In the genomic region with DNA sequence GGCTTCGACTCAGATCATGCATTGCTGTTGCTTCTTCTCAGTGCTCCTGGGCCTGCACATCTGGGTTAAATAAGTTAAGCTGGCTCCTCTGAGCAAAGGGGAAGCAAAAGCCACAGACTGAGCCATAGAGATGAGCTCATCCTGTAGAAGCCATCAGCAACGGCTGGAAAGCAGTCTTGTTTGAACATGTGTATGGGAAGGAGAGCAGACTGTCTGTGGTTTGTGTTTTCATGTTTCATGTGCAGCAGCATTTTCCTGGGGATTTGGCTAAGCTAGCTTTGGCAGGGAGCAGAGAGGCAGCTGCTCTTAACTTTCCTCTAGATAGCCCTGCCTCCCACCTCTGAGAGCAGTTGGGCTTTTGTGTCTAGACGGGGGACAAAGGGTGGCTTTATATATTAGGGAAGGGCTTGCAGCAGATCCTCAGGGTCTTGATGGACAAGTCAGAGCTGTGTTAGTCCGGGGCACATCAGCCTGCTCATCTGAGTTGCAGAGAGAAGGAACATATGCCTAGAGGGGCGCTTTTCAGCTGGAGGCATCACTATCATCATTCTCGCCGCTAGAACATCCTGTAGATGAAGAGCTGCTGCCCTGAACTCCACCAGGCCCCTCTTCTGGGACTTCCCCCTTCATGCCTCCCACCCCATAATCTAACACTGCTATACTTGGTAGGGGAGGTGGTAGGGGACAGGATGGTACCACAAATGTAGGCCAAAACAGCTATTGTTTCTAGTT, we compare ENCODE assay signal across 8 cellular contexts. TPM values are rescaled to one million over a fixed set of nuclear protein-coding genes. Genes with fewer than 3 reads are reported as not detected.
A peak's percentile ranks its signal among the peaks of the same experiment; 100 is the strongest.
DNase-seq lines count a peak whose midpoint lies in the region; ATAC-seq, FAIRE-seq and TF ChIP-seq lines count a peak whose summit lies in the region.

No MANE protein-coding gene starts in this region.

- FAIRE-seq in GM18507 (lab: Jason Lieb, UNC), result peak; percentile 72

- H3K27me3 Mint-ChIP-seq in central memory CD8-positive, alpha-beta T cell, result no peaks in the 10 kb centered on the region

- peak overlapping the region; percentile 66 for H3K4me3 Mint-ChIP-seq in central memory CD8-positive, alpha-beta T cell

- intact Hi-C loops in aorta (cut with DNase I), result loop anchor here in 1 of 2 donors (10.0 kb wide), 1 partner anchor 96 kb away; no protein-coding TSS in a partner anchor

- H3K4me3 ChIP-seq in AG04449 (ENCODE audit: low read depth, low read length) (peak overlapping the region; percentile 47), Peyer's patch (peak overlapping the region in 2 of 4 donors; percentile 3 to 20), mucosa of rectum (ENCODE audit: low read length in 2 of 2) (peak overlapping the region in 1 of 2 donors; percentile 20), aorta (ENCODE audit: low read length in 2 of 2) (no peak overlapping the region)

- H3K4me1 ChIP-seq in Peyer's patch (peaks cover 0 to 21% (median 3%) of the 10 kb centered on the region in 4 donors), mucosa of rectum (ENCODE audit: control insufficient read depth in 2 of 2, insufficient read depth in 2 of 2, low read length in 2 of 2) (peaks cover 16 to 23% of the 10 kb centered on the region in 2 donors), aorta (ENCODE audit: control insufficient read depth in 1 of 2, insufficient read depth in 2 of 2, low read length in 2 of 2) (no peaks in the 10 kb centered on the region)

- DNase-seq in AG04449 (ENCODE audit: low read depth, low spot score), result peak; percentile 85
- no peak for DNase-seq in GM18507 (ENCODE audit: extremely low spot score, insufficient read length, low read depth)
- DNase-seq in Peyer's patch, result peak in 1 of 3 donors; percentile 37
- no peak for DNase-seq in central memory CD8-positive, alpha-beta T cell (ENCODE audit: low spot score in 2 of 2)
- DNase-seq in aorta, result peak; percentile 28 to 64
- no peak for DNase-seq in HuH-7.5 (ENCODE audit: low spot score)

- H3K27me3 ChIP-seq in Peyer's patch (no peaks in the 10 kb centered on the region), mucosa of rectum (ENCODE audit: control insufficient read depth in 2 of 2, insufficient read depth in 2 of 2, low read length in 2 of 2) (no peaks in the 10 kb centered on the region), aorta (ENCODE audit: control insufficient read depth in 1 of 2, insufficient read depth in 2 of 2, low read length in 1 of 2) (no peaks in the 10 kb centered on the region)

- no peak for TF ChIP-seq POLR2A in Peyer's patch (IDR thresholded peaks at IDR 0.05)

- H3K9ac ChIP-seq in mucosa of rectum (ENCODE audit: low read depth in 1 of 2, low read length in 2 of 2), result peak overlapping the region in 1 of 2 donors; percentile 6

- H3K36me3 ChIP-seq in Peyer's patch (no peaks in the 10 kb centered on the region), mucosa of rectum (ENCODE audit: control insufficient read depth in 2 of 2, insufficient read depth in 2 of 2, low read length in 2 of 2) (no peaks in the 10 kb centered on the region), aorta (ENCODE audit: control insufficient read depth in 1 of 2, insufficient read depth in 2 of 2, low read length in 1 of 2) (no peaks in the 10 kb centered on the region)

- POLR2A ChIA-PET in AG04449 (lab: Yijun Ruan, JAX), result interaction anchor here (0.6 to 2.8 kb wide), 8 partner anchors 8 to 162 kb away, joined by 3 to 16 read pairs (median 9); a partner anchor contains a TSS

- peak overlapping the region; percentile 89 for H3K27ac Mint-ChIP-seq in central memory CD8-positive, alpha-beta T cell (ENCODE audit: low read depth)

- TF ChIP-seq CTCF in AG04449 (IDR thresholded peaks at IDR 0.05; ENCODE audit: insufficient read depth, low read length, missing control alignments), result no peak
- no peak for TF ChIP-seq CTCF in Peyer's patch (IDR thresholded peaks at IDR 0.05)

- CTCF ChIA-PET in AG04449 (lab: Yijun Ruan, JAX), result interaction anchor here (0.6 to 2.8 kb wide), 11 partner anchors 8 to 168 kb away, joined by 3 to 33 read pairs (median 5); a partner anchor contains a TSS

- H3K4me1 Mint-ChIP-seq in central memory CD8-positive, alpha-beta T cell, result peaks cover 48% of the 10 kb centered on the region

- H3K27ac ChIP-seq in Peyer's patch (peak overlapping the region; percentile 63 to 82 (median 68)), mucosa of rectum (ENCODE audit: low read depth in 2 of 2, low read length in 2 of 2) (peak overlapping the region; percentile 53 to 75), aorta (ENCODE audit: low read depth in 1 of 2, low read length in 2 of 2) (peak overlapping the region; percentile 23 to 73)

- ATAC-seq in HG02981 (IDR thresholded peaks at IDR 0.05; ENCODE audit: unreplicated experiment), result peak; percentile 86
- ATAC-seq in central memory CD8-positive, alpha-beta T cell (replicated peaks; ENCODE audit: extremely low read depth, poor library complexity, severe bottlenecking), result peak; percentile 73
- ATAC-seq in aorta (ENCODE audit: low FRiP score), result peak; percentile 86

- H3K36me3 Mint-ChIP-seq in central memory CD8-positive, alpha-beta T cell (ENCODE audit: insufficient read depth), result peaks cover 26% of the 10 kb centered on the region

- no peaks in the 10 kb centered on the region for H3K9me3 Mint-ChIP-seq in central memory CD8-positive, alpha-beta T cell

- WGBS in aorta, 2 donors, result 37 to 39% methylated on average over 7 of the region's 7 CpGs

- H3K9me3 ChIP-seq in Peyer's patch (no peaks in the 10 kb centered on the region), mucosa of rectum (ENCODE audit: control insufficient read depth in 2 of 2, low read length in 2 of 2) (no peaks in the 10 kb centered on the region), aorta (ENCODE audit: control insufficient read depth, low read length) (no peaks in the 10 kb centered on the region)

RNA-seq across cellular contexts. Expression of a gene that starts 14.9 kb away (rescaled TPM):
- total RNA-seq in Peyer's patch (10 to 100 TPM in 1 of 4 donors, 1 to 10 TPM in 3; 6.7 to 23.9 (median 7.9) TPM), aorta (1 to 10 TPM; 9.0 to 9.9 TPM)
- polyA plus RNA-seq in aorta, result 1 to 10 TPM; 7.9 to 9.6 TPM

RNA-seq across cellular contexts. Expression of a gene that starts 35.9 kb away (rescaled TPM):
- total RNA-seq in Peyer's patch, result 10 to 100 TPM; 14.9 to 35.8 (median 31.8) TPM
- total RNA-seq in aorta, result 10 to 100 TPM in 1 of 2 donors, 1 to 10 TPM in 1; 9.5 to 17.3 TPM
- 10 to 100 TPM in 1 of 2 donors, 1 to 10 TPM in 1; 4.9 to 10.7 TPM for polyA plus RNA-seq in aorta

RNA-seq across cellular contexts. Expression of a gene that starts 36.7 kb away (rescaled TPM):
- total RNA-seq in Peyer's patch (10 to 100 TPM in 1 of 4 donors, 1 to 10 TPM in 3; 1.1 to 14.0 (median 8.6) TPM), aorta (10 to 100 TPM; 26.5 to 36.3 TPM)
- polyA plus RNA-seq in aorta, result 10 to 100 TPM; 25.4 to 29.9 TPM

RNA-seq across cellular contexts. Expression of a gene that starts 49.9 kb away (rescaled TPM):
- total RNA-seq in Peyer's patch, result 10 to 100 TPM; 15.9 to 47.9 (median 22.9) TPM
- total RNA-seq in aorta, result 10 to 100 TPM; 19.9 to 25.4 TPM
- polyA plus RNA-seq in aorta, result 10 to 100 TPM in 1 of 2 donors, 1 to 10 TPM in 1; 9.6 to 26.5 TPM

RNA-seq across cellular contexts. Expression of a gene that starts 50.1 kb away (rescaled TPM):
- total RNA-seq in Peyer's patch (100 to 1,000 TPM in 2 of 4 donors, 10 to 100 TPM in 2; 82.9 to 109 (median 97.9) TPM), aorta (100 to 1,000 TPM; 103 to 104 TPM)
- 10 to 100 TPM; 29.4 to 74.7 TPM for polyA plus RNA-seq in aorta

Comparison
In these comparisons a context has a peak if more than half of its experiments do, and no peak if none do; other contexts are left out.
1. DNase-seq: peak in AG04449 (single experiment) and aorta (2 of 2); none in GM18507 (single experiment), central memory CD8-positive, alpha-beta T cell (0 of 2) and HuH-7.5 (single experiment).
2. Peak in every context shown above with its lines, with median percentiles within 50 percentile points of each other: ATAC-seq and H3K27ac ChIP-seq.